5 cellular contexts compared by ENCODE assay signal in the genomic region with DNA sequence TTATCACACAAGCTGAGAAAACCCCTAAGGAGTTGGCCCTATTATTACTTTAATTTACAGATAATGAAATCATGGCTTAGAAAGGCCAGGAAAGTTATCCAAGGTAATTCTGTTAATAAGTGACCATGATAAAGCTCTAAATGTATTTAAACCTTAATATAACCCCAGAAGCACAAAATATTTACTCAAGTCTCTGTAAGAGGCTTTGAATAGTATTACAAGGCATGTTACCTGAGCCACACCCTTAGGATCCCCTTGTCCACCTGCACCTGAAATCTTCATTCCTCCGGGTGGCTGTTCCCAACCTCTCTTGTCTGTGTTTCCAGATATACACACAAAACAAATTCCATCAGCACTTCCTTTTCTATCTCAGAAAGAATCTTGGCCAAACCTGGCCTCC.
"Had no signal": no experiment of that assay in that cellular context is flagged by ENCODE, and none has a peak within 500 bp of the region (broad histone marks: within the 10 kb centered on the region; RNA-seq: fewer than 3 reads in every experiment).

No MANE protein-coding gene starts in this region.

- H3K4me3 ChIP-seq: GM23248, K562 had no signal

- ATAC-seq: K562 had no signal

- H3K27ac ChIP-seq: GM23248 had no signal

- DNase-seq: GM23248, H9, HCEC 1CT, IMR-90 had no signal
